Comparison of ENCODE assay signal across 21 cellular contexts in the genomic region with DNA sequence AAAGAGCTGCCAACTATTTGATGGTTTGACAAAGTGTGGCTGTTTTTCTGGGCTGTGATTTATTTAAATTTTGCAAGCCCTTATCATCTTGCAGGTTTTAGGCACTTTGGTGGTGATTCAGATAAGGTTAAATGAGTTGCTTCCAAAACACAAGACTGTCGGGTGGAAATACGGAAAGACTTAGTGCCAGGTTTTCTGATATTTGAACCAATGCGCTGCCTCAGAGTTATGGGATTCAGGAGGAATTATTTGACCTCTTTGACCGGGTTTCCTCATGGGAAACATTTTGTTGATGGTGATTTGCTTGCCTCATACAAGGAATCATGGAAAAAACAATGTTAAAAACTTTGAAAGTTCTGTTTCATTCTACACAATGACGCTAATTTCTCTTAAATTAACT.
"Had no signal": no experiment of that assay in that cellular context is flagged by ENCODE, and none has a peak within 500 bp of the region (broad histone marks: within the 10 kb centered on the region; RNA-seq: fewer than 3 reads in every experiment).

No MANE protein-coding gene starts in this region.

- H3K4me2 ChIP-seq: smooth muscle cell had no signal

- H3K27ac ChIP-seq: brain microvascular endothelial cell, prostate gland, right lobe of liver had no signal

- ATAC-seq: activated CD8-positive, alpha-beta memory T cell treated with anti-CD3 and anti-CD28 coated beads, Interleukin-2, amount 10 ng/mL, durations not matched to agents 7 days and 5 days; activated T-helper 17 cell treated with anti-CD3 and anti-CD28 coated beads, Interleukin-2, amount 50 U/mL, for 72 hours; stimulated activated memory B cell treated with anti-CD40 and anti-IgM and Interleukin-4, amounts not matched to agents 10 μg/mL and 1 μg/mL and 100 μg/mL, for 72 hours had no signal

- DNase-seq: activated B cell treated with CpG ODN at 0.5 μM for 24 hours; activated CD4-positive, alpha-beta memory T cell treated with anti-CD3 and anti-CD28 coated beads, Interleukin-2, amount 10 ng/mL, durations not matched to agents 7 days and 5 days; activated CD4-positive, alpha-beta T cell treated with anti-CD3 and anti-CD28 coated beads for 48 hours; activated CD8-positive, alpha-beta memory T cell treated with anti-CD3 and anti-CD28 coated beads, Interleukin-2, amount 10 ng/mL, durations not matched to agents 7 days and 5 days; activated naive CD4-positive, alpha-beta T cell; activated naive CD8-positive, alpha-beta T cell treated with anti-CD3 and anti-CD28 coated beads, Interleukin-2, amount 10 ng/mL, durations not matched to agents 7 days and 5 days; amygdala; brain microvascular endothelial cell; effector CD8-positive, alpha-beta T cell; gastrocnemius medialis; mammary epithelial cell; midbrain; right lobe of liver; stimulated activated CD4-positive, alpha-beta T cell treated with anti-CD3 and anti-CD28 coated beads, Interleukin-4, amount 100 ng/mL, for 24 hours; T-helper 1 cell; T-helper 9 cell had no signal

- H3K27ac Mint-ChIP-seq: activated B cell treated with CpG ODN at 0.5 μM for 24 hours; activated CD4-positive, alpha-beta memory T cell treated with anti-CD3 and anti-CD28 coated beads, Interleukin-2, amount 10 ng/mL, durations not matched to agents 7 days and 5 days; activated CD8-positive, alpha-beta memory T cell treated with anti-CD3 and anti-CD28 coated beads, Interleukin-2, amount 10 ng/mL, durations not matched to agents 7 days and 5 days; activated naive CD8-positive, alpha-beta T cell treated with anti-CD3 and anti-CD28 coated beads, Interleukin-2, amount 10 ng/mL, durations not matched to agents 7 days and 5 days; activated T-helper 17 cell treated with anti-CD3 and anti-CD28 coated beads, Interleukin-2, amount 50 U/mL, for 72 hours; stimulated activated memory B cell treated with anti-CD40 and anti-IgM and Interleukin-4, amounts not matched to agents 10 μg/mL and 1 μg/mL and 100 μg/mL, for 72 hours had no signal

- H3K4me3 Mint-ChIP-seq: activated B cell treated with CpG ODN at 0.5 μM for 24 hours; activated CD4-positive, alpha-beta memory T cell treated with anti-CD3 and anti-CD28 coated beads, Interleukin-2, amount 10 ng/mL, durations not matched to agents 7 days and 5 days; activated CD8-positive, alpha-beta memory T cell treated with anti-CD3 and anti-CD28 coated beads, Interleukin-2, amount 10 ng/mL, durations not matched to agents 7 days and 5 days; activated naive CD8-positive, alpha-beta T cell treated with anti-CD3 and anti-CD28 coated beads, Interleukin-2, amount 10 ng/mL, durations not matched to agents 7 days and 5 days; activated T-helper 17 cell treated with anti-CD3 and anti-CD28 coated beads, Interleukin-2, amount 50 U/mL, for 72 hours; neural crest cell; stimulated activated memory B cell treated with anti-CD40 and anti-IgM and Interleukin-4, amounts not matched to agents 10 μg/mL and 1 μg/mL and 100 μg/mL, for 72 hours had no signal

- H3K27me3 Mint-ChIP-seq: activated B cell treated with CpG ODN at 0.5 μM for 24 hours; activated naive CD8-positive, alpha-beta T cell treated with anti-CD3 and anti-CD28 coated beads, Interleukin-2, amount 10 ng/mL, durations not matched to agents 7 days and 5 days; stimulated activated memory B cell treated with anti-CD40 and anti-IgM and Interleukin-4, amounts not matched to agents 10 μg/mL and 1 μg/mL and 100 μg/mL, for 72 hours had no signal

- H3K36me3 Mint-ChIP-seq: activated CD8-positive, alpha-beta memory T cell treated with anti-CD3 and anti-CD28 coated beads, Interleukin-2, amount 10 ng/mL, durations not matched to agents 7 days and 5 days; activated naive CD8-positive, alpha-beta T cell treated with anti-CD3 and anti-CD28 coated beads, Interleukin-2, amount 10 ng/mL, durations not matched to agents 7 days and 5 days; stimulated activated memory B cell treated with anti-CD40 and anti-IgM and Interleukin-4, amounts not matched to agents 10 μg/mL and 1 μg/mL and 100 μg/mL, for 72 hours had no signal

- H3K4me3 ChIP-seq: gastrocnemius medialis, prostate gland, right lobe of liver, smooth muscle cell had no signal

- H3K9me3 Mint-ChIP-seq: activated B cell treated with CpG ODN at 0.5 μM for 24 hours; activated CD4-positive, alpha-beta memory T cell treated with anti-CD3 and anti-CD28 coated beads, Interleukin-2, amount 10 ng/mL, durations not matched to agents 7 days and 5 days; activated naive CD8-positive, alpha-beta T cell treated with anti-CD3 and anti-CD28 coated beads, Interleukin-2, amount 10 ng/mL, durations not matched to agents 7 days and 5 days; activated T-helper 17 cell treated with anti-CD3 and anti-CD28 coated beads, Interleukin-2, amount 50 U/mL, for 72 hours; neural crest cell; stimulated activated memory B cell treated with anti-CD40 and anti-IgM and Interleukin-4, amounts not matched to agents 10 μg/mL and 1 μg/mL and 100 μg/mL, for 72 hours had no signal

- H3K4me1 Mint-ChIP-seq: activated B cell treated with CpG ODN at 0.5 μM for 24 hours; activated T-helper 17 cell treated with anti-CD3 and anti-CD28 coated beads, Interleukin-2, amount 50 U/mL, for 72 hours; neural crest cell; stimulated activated memory B cell treated with anti-CD40 and anti-IgM and Interleukin-4, amounts not matched to agents 10 μg/mL and 1 μg/mL and 100 μg/mL, for 72 hours had no signal

- H3K4me1 ChIP-seq: prostate gland, right lobe of liver had no signal

- H3K9me3 ChIP-seq: gastrocnemius medialis, prostate gland, right lobe of liver had no signal

- H3K27me3 ChIP-seq: brain microvascular endothelial cell, gastrocnemius medialis, right lobe of liver had no signal

- H3K36me3 ChIP-seq: brain microvascular endothelial cell, gastrocnemius medialis, prostate gland, right lobe of liver had no signal
